Comparison of ENCODE assay signal across 8 cellular contexts in genomic region chr20:31869942-31870702, GRCh38. TPM values are rescaled to one million over a fixed set of nuclear protein-coding genes. Genes with fewer than 3 reads are reported as not detected.
DNase-seq lines count a peak whose midpoint lies in the region; ATAC-seq and TF ChIP-seq lines count a peak whose summit lies in the region.

Gene DUSP15, minus strand, starts transcription at chr20:31870527. Its CDS starts 190 bp downstream, at chr20:31870337.
Gene TTLL9, plus strand, starts transcription at chr20:31870634. Its CDS starts 493 bp downstream, at chr20:31871127.

- H3K36me3 ChIP-seq in Loucy (ENCODE audit: insufficient read depth, low read length) (no peaks in the 10 kb centered on the region), skeletal muscle tissue (ENCODE audit: control insufficient read depth in 3 of 3, insufficient read depth in 3 of 3, low read length in 3 of 3) (no peaks in the 10 kb centered on the region)

- peaks cover 7% of the 10 kb centered on the region for H3K4me1 Mint-ChIP-seq in MCF 10A (ENCODE audit: insufficient read depth, unreplicated experiment)

- H3K27me3 Mint-ChIP-seq in MCF 10A (ENCODE audit: insufficient read depth, unreplicated experiment) = peaks cover 67% of the 10 kb centered on the region

- H3K4me2 ChIP-seq in Loucy (ENCODE audit: low read depth, low read length, poor library complexity, severe bottlenecking) = peak within 1 kb of the TSS; percentile 68

- H3K4me3 ChIP-seq in Loucy (ENCODE audit: low read length, poor library complexity, severe bottlenecking) = peak within 1 kb of the TSS; percentile 69
- H3K4me3 ChIP-seq in skeletal muscle tissue (ENCODE audit: low read length in 3 of 3) = peak within 1 kb of the TSS; percentile 75 to 80 (median 78)

- H3K27me3 ChIP-seq in Loucy (ENCODE audit: insufficient read depth, low read length, poor library complexity, severe bottlenecking) (peaks cover 9% of the 10 kb centered on the region), skeletal muscle tissue (ENCODE audit: control insufficient read depth in 3 of 3, insufficient read depth in 3 of 3, low read length in 3 of 3) (peaks cover 25 to 28% (median 26%) of the 10 kb centered on the region in 3 donors)

- peak within 1 kb of the TSS; percentile 87 for H2AFZ ChIP-seq in Loucy (ENCODE audit: low read length)

- peak within 1 kb of the TSS; percentile 77 for H3K4me3 Mint-ChIP-seq in MCF 10A (ENCODE audit: unreplicated experiment)

- H3K79me2 ChIP-seq in Loucy (ENCODE audit: insufficient read depth, low read length) = no peaks in the 10 kb centered on the region

- CTCF ChIA-PET in MCF 10A (lab: Yijun Ruan, JAX) = interaction anchor here (4.4 kb wide), 1 partner anchor 17 kb away, joined by 47 read pairs; no protein-coding TSS in a partner anchor

- H3K27ac Mint-ChIP-seq in MCF 10A (ENCODE audit: low read depth, unreplicated experiment) = peak within 1 kb of the TSS; percentile 81

- H3K9ac ChIP-seq in Loucy (ENCODE audit: low read depth, low read length, poor library complexity, severe bottlenecking) (peak within 1 kb of the TSS; percentile 66), skeletal muscle tissue (ENCODE audit: low read depth in 1 of 3, low read length in 3 of 3) (peak within 1 kb of the TSS; percentile 50 to 78 (median 70))

- POLR2A ChIA-PET in MCF 10A (lab: Yijun Ruan, JAX) = interaction anchor here (1.0 kb wide), 1 partner anchor 83 kb away, joined by 5 read pairs; no protein-coding TSS in a partner anchor

- no peaks in the 10 kb centered on the region for H4K20me1 ChIP-seq in Loucy (ENCODE audit: insufficient read depth, low read length, poor library complexity, severe bottlenecking)

- no peaks in the 10 kb centered on the region for H3K9me3 Mint-ChIP-seq in MCF 10A (ENCODE audit: unreplicated experiment)

- no peaks in the 10 kb centered on the region for H3K9me2 ChIP-seq in Loucy (replicated peaks; ENCODE audit: low read depth, low read length)

- H3F3A ChIP-seq in Loucy (ENCODE audit: low read depth) = no peaks in the 10 kb centered on the region

- H3K36me3 Mint-ChIP-seq in MCF 10A (ENCODE audit: insufficient read depth, unreplicated experiment) = no peaks in the 10 kb centered on the region

- no TSS peak for BruUV-seq in MCF 10A (replicated peaks; lab: Mats Ljungman, UMichigan)

- H3K9me3 ChIP-seq in Loucy (ENCODE audit: insufficient read depth, low read depth, low read length) (no peaks in the 10 kb centered on the region), skeletal muscle tissue (ENCODE audit: control insufficient read depth in 3 of 3, low read length in 3 of 3) (no peaks in the 10 kb centered on the region)

- DNase-seq in ELF-1 (ENCODE audit: low read depth, low spot score) = peak; percentile 40
- no peak for DNase-seq in MCF 10A (ENCODE audit: unreplicated experiment)
- DNase-seq in islet precursor cell = peak; percentile 67

- no peak for ATAC-seq in HG03135 (IDR thresholded peaks at IDR 0.05; ENCODE audit: unreplicated experiment)
- ATAC-seq in GM19463 (IDR thresholded peaks at IDR 0.05; ENCODE audit: unreplicated experiment) = no peak
- ATAC-seq in GM18511 (IDR thresholded peaks at IDR 0.05; ENCODE audit: unreplicated experiment) = no peak

- no peak within 1 kb of the TSS for H3K27ac ChIP-seq in skeletal muscle tissue (ENCODE audit: low read depth, low read length)

- no peak for TF ChIP-seq CTCF in Loucy (conservative IDR thresholded peaks at IDR 0.05; ENCODE audit: low read length)
- TF ChIP-seq CTCF in MCF 10A (IDR thresholded peaks at IDR 0.05; ENCODE audit: unreplicated experiment) = no peak

- intact Hi-C loops in MCF 10A (cut with micrococcal nuclease) = no loop called here

- H3K4me1 ChIP-seq in Loucy (ENCODE audit: insufficient read depth, low read length, poor library complexity, severe bottlenecking) (peaks cover 11% of the 10 kb centered on the region), skeletal muscle tissue (ENCODE audit: control insufficient read depth in 3 of 3, insufficient read depth in 3 of 3, low read length in 3 of 3) (peaks cover 10 to 12% (median 10%) of the 10 kb centered on the region in 3 donors)

RNA-seq across cellular contexts. Expression of gene DUSP15, which starts in this region (rescaled TPM):
- not detected in 2 replicates for total RNA-seq in MCF 10A (2022)
- 2.1 TPM for total RNA-seq in skeletal muscle tissue

RNA-seq across cellular contexts. Expression of gene TTLL9, which starts in this region (rescaled TPM):
- 0.19 TPM in 1 of 2 replicates, not detected in the other for total RNA-seq in MCF 10A (2022)
- 0.52 TPM for total RNA-seq in skeletal muscle tissue
